8 cellular contexts compared by ENCODE assay signal in genomic region chr16:66275795-66276428, GRCh38.
DNase-seq lines count a peak whose midpoint lies in the region; ATAC-seq, FAIRE-seq and TF ChIP-seq lines count a peak whose summit lies in the region.

No MANE protein-coding gene starts in this region.

- intact Hi-C loops in breast epithelium (cut with DNase I; ENCODE audit: low total_unique reads) = loop anchor here (10.0 kb wide), 1 partner anchor 731 kb away; no protein-coding TSS in a partner anchor
- intact Hi-C loops in HepG2 (cut with micrococcal nuclease; ENCODE audit: unreplicated experiment) = loop anchor here (1.0 kb wide), 1 partner anchor 39 kb away; no protein-coding TSS in a partner anchor

- H3K4me3 ChIP-seq in breast epithelium (no peak overlapping the region), HepG2 (replicated peaks in 1 of 3; ENCODE audit: insufficient read depth in 1 of 3, low read depth in 2 of 3, low read length in 3 of 3) (no peak overlapping the region)

- TF ChIP-seq CTCF in breast epithelium (IDR thresholded peaks at IDR 0.05) (peak in 2 of 3 donors; percentile 48 to 60), HepG2 (CRISPR knock-in tag; IDR thresholded peaks at IDR 0.05) (peak; percentile 77)

- H3K4me1 ChIP-seq in breast epithelium = no peaks in the 10 kb centered on the region
- no peaks in the 10 kb centered on the region for H3K4me1 ChIP-seq in HepG2 (ENCODE audit: insufficient read depth, low read length)

- DNase-seq in CMK (ENCODE audit: low read depth) (peak; percentile 46), H4 (ENCODE audit: low spot score) (peak; percentile 62), NCI-H82 treated with DMSO at 0.1 percent for 48 hours (lab: John Stamatoyannopoulos, UW; ENCODE audit: unreplicated experiment) (peak; percentile 53), breast epithelium (ENCODE audit: low spot score in 2 of 2) (no peak), HepG2 (ENCODE audit: low spot score) (peak; percentile 61)

- H3K79me2 ChIP-seq in HepG2 (ENCODE audit: insufficient read depth, low read length) = no peaks in the 10 kb centered on the region

- POLR2A ChIA-PET in HepG2 (lab: Yijun Ruan, JAX) = no interaction called here

- 2% methylated on average over 6 of the region's 6 CpGs for WGBS in HepG2 (ENCODE audit: low lambda C conversion rate)

- H3K27me3 ChIP-seq in breast epithelium = no peaks in the 10 kb centered on the region
- H3K27me3 ChIP-seq in HepG2 (ENCODE audit: control insufficient read depth in 1 of 2, insufficient read depth in 2 of 2, low read length in 2 of 2) = peaks cover 2 to 19% of the 10 kb centered on the region in 2 experiments; a peak in 4 of 5 replicates

- in situ Hi-C loops in HepG2 (cut with HindIII; ENCODE audit: extremely low pct_ligation_motif_present, low pct_unique_long_range_greater_than_20kb) = no loop called here

- peak; percentile 84 for FAIRE-seq in HepG2 (lab: Jason Lieb, UNC)

- no peak for TF ChIP-seq RAD21 in HepG2 (CRISPR knock-in tag; IDR thresholded peaks at IDR 0.05)

- H3K27ac ChIP-seq in breast epithelium = no peak overlapping the region
- H3K27ac ChIP-seq in HepG2 (ENCODE audit: extremely low read length, insufficient read depth, low read length) = no peak overlapping the region

- H3K9me3 ChIP-seq in breast epithelium (no peaks in the 10 kb centered on the region), HepG2 (ENCODE audit: low read length) (no peaks in the 10 kb centered on the region)

- H3K36me3 ChIP-seq in breast epithelium (no peaks in the 10 kb centered on the region), HepG2 (replicated peaks in 1 of 2; ENCODE audit: control insufficient read depth in 1 of 2, insufficient read depth in 2 of 2, low read length in 2 of 2) (no peaks in the 10 kb centered on the region)

- H3K4me2 ChIP-seq in HepG2 (ENCODE audit: low read depth, low read length) = no peak overlapping the region

- BruUV-seq in HepG2 (replicated peaks; lab: Mats Ljungman, UMichigan) = no TSS peak

- no peak for TF ChIP-seq POLR2A in breast epithelium (IDR thresholded peaks at IDR 0.05)
- no peak for TF ChIP-seq POLR2A in HepG2 (IDR thresholded peaks at IDR 0.05; ENCODE audit: insufficient read depth in 1 of 2, low read depth in 2 of 2, low read length in 2 of 2)

- H2AFZ ChIP-seq in HepG2 (ENCODE audit: low read length) = no peak overlapping the region

- H4K20me1 ChIP-seq in HepG2 (ENCODE audit: insufficient read depth, low read length) = no peaks in the 10 kb centered on the region

- CTCF ChIA-PET in HepG2 (lab: Yijun Ruan, JAX; ENCODE audit: low intra/inter-chr PET ratio, low total read pairs) = interaction anchor here (1.4 to 1.6 kb wide), 2 partner anchors 39 to 68 kb away, joined by 4 to 21 read pairs; no protein-coding TSS in a partner anchor

- H3K9ac ChIP-seq in HepG2 (ENCODE audit: insufficient read depth, low read depth, low read length) = no peak overlapping the region

- ATAC-seq in HepG2 (peak; percentile 68), HG02623 (IDR thresholded peaks at IDR 0.05; ENCODE audit: unreplicated experiment) (no peak), GM21717 (IDR thresholded peaks at IDR 0.05; ENCODE audit: unreplicated experiment) (no peak), HG03520 (IDR thresholded peaks at IDR 0.05; ENCODE audit: unreplicated experiment) (no peak)

- TF ChIP-seq EP300 in HepG2 (IDR thresholded peaks at IDR 0.05; ENCODE audit: low read depth in 2 of 2, low read length in 2 of 2) = no peak
- no peak for TF ChIP-seq EP300 in HepG2 (CRISPR knock-in tag; IDR thresholded peaks at IDR 0.05; ENCODE audit: borderline replicate concordance)

TF ChIP-seq in HepG2, 621 proteins besides CTCF, POLR2A, EP300 and RAD21:
- peak; percentile 68 for TF ChIP-seq SMC3 (IDR thresholded peaks at IDR 0.05; ENCODE audit: low read length)
- TF ChIP-seq STAG1 (CRISPR knock-in tag; IDR thresholded peaks at IDR 0.05) = peak; percentile 58
- TF ChIP-seq HDAC2 (CRISPR knock-in tag; IDR thresholded peaks at IDR 0.05) = no peak
TF ChIP-seq in HepG2: peak in this region for 2.

Comparison
In these comparisons a context has a peak if more than half of its experiments do, and no peak if none do; other contexts are left out.
1. DNase-seq: peak in CMK (single experiment), H4 (single experiment), NCI-H82 treated with DMSO at 0.1 percent for 48 hours (single experiment) and HepG2 (single experiment); none in breast epithelium (0 of 2).